In genomic region chr18:70330887-70331286, GRCh38 we compare ENCODE assay signal across 23 cellular contexts. TPM values are rescaled to one million over a fixed set of nuclear protein-coding genes. Genes with fewer than 3 reads are reported as not detected.
DNase-seq lines count a peak whose midpoint lies in the region; ATAC-seq, FAIRE-seq and TF ChIP-seq lines count a peak whose summit lies in the region.
"Had no signal": no experiment of that assay in that cellular context is flagged by ENCODE, and none has a peak within 500 bp of the region (broad histone marks: within the 10 kb centered on the region; RNA-seq: fewer than 3 reads in every experiment).

No MANE protein-coding gene starts in this region.

- H3K4me3 ChIP-seq in HepG2 (replicated peaks in 1 of 3; ENCODE audit: insufficient read depth in 1 of 3, low read depth in 2 of 3, low read length in 3 of 3) (no peak overlapping the region), right lobe of liver (no peak overlapping the region)
- H3K4me3 ChIP-seq: HAP-1 had no signal

- no TSS peak for BruUV-seq in HepG2 (replicated peaks; lab: Mats Ljungman, UMichigan)

- H3K9ac ChIP-seq in HepG2 (ENCODE audit: insufficient read depth, low read depth, low read length): peak overlapping the region; percentile 64; the same call in 1 of the 2 replicates

- CTCF ChIA-PET in HepG2 (lab: Yijun Ruan, JAX; ENCODE audit: low intra/inter-chr PET ratio, low total read pairs): no interaction called here
- CTCF ChIA-PET in WTC11 (lab: Charles Lee): interaction anchor here (0.7 to 2.2 kb wide), 2 partner anchors 85 to 103 kb away, joined by 4 to 5 read pairs; no protein-coding TSS in a partner anchor

- TF ChIP-seq POLR2A in HepG2 (IDR thresholded peaks at IDR 0.05; ENCODE audit: insufficient read depth in 1 of 2, low read depth in 2 of 2, low read length in 2 of 2): no peak
- TF ChIP-seq POLR2A in right lobe of liver (IDR thresholded peaks at IDR 0.05): no peak

- TF ChIP-seq RAD21 in HepG2 (CRISPR knock-in tag; IDR thresholded peaks at IDR 0.05): no peak

- intact Hi-C loops in HepG2 (cut with micrococcal nuclease; ENCODE audit: unreplicated experiment) (loop anchor here (1.0 to 5.0 kb wide), 2 partner anchors 39 to 100 kb away; no protein-coding TSS in a partner anchor), right lobe of liver (cut with DNase I) (no loop called here)

- peaks cover 26% of the 10 kb centered on the region for H3K4me1 Mint-ChIP-seq in WTC11
- H3K4me1 Mint-ChIP-seq in mesothelial cell of epicardium: no peaks in the 10 kb centered on the region

- H3K9me3 Mint-ChIP-seq in WTC11 (peaks cover 19% of the 10 kb centered on the region), mesothelial cell of epicardium (peaks cover 11% of the 10 kb centered on the region)

- no peaks in the 10 kb centered on the region for H3K9me3 ChIP-seq in HepG2 (ENCODE audit: low read length)
- no peaks in the 10 kb centered on the region for H3K9me3 ChIP-seq in right lobe of liver
- H3K9me3 ChIP-seq: HAP-1 had no signal

- no peaks in the 10 kb centered on the region for H4K20me1 ChIP-seq in HepG2 (ENCODE audit: insufficient read depth, low read length)

- TF ChIP-seq EP300 in HepG2 (IDR thresholded peaks at IDR 0.05; ENCODE audit: low read depth in 2 of 2, low read length in 2 of 2) (no peak), HepG2 (CRISPR knock-in tag; IDR thresholded peaks at IDR 0.05; ENCODE audit: borderline replicate concordance) (no peak)

- H3K27me3 ChIP-seq in HepG2 (ENCODE audit: control insufficient read depth in 1 of 2, insufficient read depth in 2 of 2, low read length in 2 of 2): no peaks in the 10 kb centered on the region
- no peaks in the 10 kb centered on the region for H3K27me3 ChIP-seq in right lobe of liver

- H3K36me3 ChIP-seq in HepG2 (replicated peaks in 1 of 2; ENCODE audit: control insufficient read depth in 1 of 2, insufficient read depth in 2 of 2, low read length in 2 of 2) (peaks cover 2 to 5% of the 10 kb centered on the region in 2 experiments; a peak in 4 of 5 replicates), right lobe of liver (no peaks in the 10 kb centered on the region)
- H3K36me3 ChIP-seq: HAP-1 had no signal

- H3K27ac ChIP-seq in HepG2 (ENCODE audit: extremely low read length, insufficient read depth, low read length): peak overlapping the region; percentile 97
- no peak overlapping the region for H3K27ac ChIP-seq in right lobe of liver
- H3K27ac ChIP-seq: 22Rv1 had no signal

- peaks cover 20% of the 10 kb centered on the region for H3K36me3 Mint-ChIP-seq in WTC11
- peaks cover 19% of the 10 kb centered on the region for H3K36me3 Mint-ChIP-seq in mesothelial cell of epicardium
- H3K36me3 Mint-ChIP-seq: CD8-positive, alpha-beta T cell; IgD-negative memory B cell had no signal

- FAIRE-seq in HepG2 (lab: Jason Lieb, UNC): no peak
- FAIRE-seq: HTR-8/SVneo had no signal

- in situ Hi-C loops in HepG2 (cut with HindIII; ENCODE audit: extremely low pct_ligation_motif_present, low pct_unique_long_range_greater_than_20kb): loop anchor here (10.0 kb wide), 1 partner anchor 104 kb away; no protein-coding TSS in a partner anchor

- H3K27me3 Mint-ChIP-seq in WTC11 (ENCODE audit: low read depth): no peaks in the 10 kb centered on the region
- no peaks in the 10 kb centered on the region for H3K27me3 Mint-ChIP-seq in mesothelial cell of epicardium (ENCODE audit: low read depth)
- H3K27me3 Mint-ChIP-seq: IgD-negative memory B cell had no signal

- POLR2A ChIA-PET in HepG2 (lab: Yijun Ruan, JAX): interaction anchor here (0.9 to 1.4 kb wide), 4 partner anchors 9 to 97 kb away, joined by 3 to 6 read pairs (median 3); partner anchors contain the start of gene SOCS6
- POLR2A ChIA-PET in WTC11 (lab: Charles Lee): interaction anchor here (0.6 to 0.7 kb wide), 2 partner anchors 25 to 1778 kb away, joined by 4 read pairs; no protein-coding TSS in a partner anchor

- H3K4me1 ChIP-seq in HepG2 (ENCODE audit: insufficient read depth, low read length) (peaks cover 69% of the 10 kb centered on the region), right lobe of liver (peaks cover 0 to 42% (median 16%) of the 10 kb centered on the region in 4 donors)

- DNase-seq in HepG2 (ENCODE audit: low spot score) (no peak), right lobe of liver (no peak), WTC11 (ENCODE audit: low spot score) (no peak), mesothelial cell of epicardium (ENCODE audit: low spot score in 2 of 2, unreplicated experiment in 2 of 2) (no peak), activated gamma-delta T cell (lab: John Stamatoyannopoulos, UW) (no peak), OCI-M1 (lab: John Stamatoyannopoulos, UW) (no peak), KG1 (lab: John Stamatoyannopoulos, UW) (no peak)
- DNase-seq: CD8-positive, alpha-beta T cell; GDM1; Karpas-422; MV-4-11; NCI-H1694 treated with DMSO at 0.1 percent for 48 hours; NCI-H2081 treated with DMSO at 0.1 percent for 48 hours; NCI-H2171 treated with DMSO at 0.1 percent for 48 hours; NCI-H524 treated with DMSO at 0.1 percent for 48 hours; NCI-H82; Right ventricle myocardium superior had no signal

- TF ChIP-seq CTCF in HepG2 (CRISPR knock-in tag; IDR thresholded peaks at IDR 0.05): no peak
- no peak for TF ChIP-seq CTCF in right lobe of liver (IDR thresholded peaks at IDR 0.05)
- TF ChIP-seq CTCF in WTC11 (IDR thresholded peaks at IDR 0.05): no peak
- TF ChIP-seq CTCF in mesothelial cell of epicardium (IDR thresholded peaks at IDR 0.05; ENCODE audit: unreplicated experiment): no peak

- 56% methylated on average over 6 of the region's 6 CpGs for WGBS in HepG2 (ENCODE audit: low lambda C conversion rate)
- WGBS in right lobe of liver (ENCODE audit: insufficient coverage, low coverage, low lambda C conversion rate, missing lambda C conversion rate): 45% methylated on average over 6 of the region's 6 CpGs

- peaks cover 26% of the 10 kb centered on the region for H3K79me2 ChIP-seq in HepG2 (ENCODE audit: insufficient read depth, low read length)

- H3K27ac Mint-ChIP-seq in WTC11: peak overlapping the region; percentile 82
- peak overlapping the region; percentile 13 for H3K27ac Mint-ChIP-seq in mesothelial cell of epicardium
- H3K27ac Mint-ChIP-seq: CD8-positive, alpha-beta T cell had no signal

- no peak overlapping the region for H2AFZ ChIP-seq in HepG2 (ENCODE audit: low read length)

- no peak overlapping the region for H3K4me3 Mint-ChIP-seq in WTC11
- H3K4me3 Mint-ChIP-seq in mesothelial cell of epicardium: no peak overlapping the region
- H3K4me3 Mint-ChIP-seq: CD8-positive, alpha-beta T cell; IgD-negative memory B cell had no signal

- no peak for ATAC-seq in HepG2
- ATAC-seq in right lobe of liver: no peak
- peak; percentile 81 for ATAC-seq in WTC11
- ATAC-seq in GM21526 (IDR thresholded peaks at IDR 0.05; ENCODE audit: low FRiP score, unreplicated experiment): no peak
- ATAC-seq: CD8-positive, alpha-beta T cell had no signal

- H3K4me2 ChIP-seq in HepG2 (ENCODE audit: low read depth, low read length): peak overlapping the region; percentile 81; the same call in 1 of the 2 replicates

TF ChIP-seq in HepG2, 621 proteins besides CTCF, POLR2A, EP300 and RAD21 (continues in another document):
- TF ChIP-seq ZNF598 (CRISPR knock-in tag; IDR thresholded peaks at IDR 0.05; ENCODE audit: borderline replicate concordance): no peak
- TF ChIP-seq RBM22 (optimal IDR thresholded peaks at IDR 0.05; ENCODE audit: low read length): peak; percentile 65
- peak; percentile 27; the same call in 1 of the 2 replicates for TF ChIP-seq ELF4 (CRISPR knock-in tag; IDR thresholded peaks at IDR 0.05; ENCODE audit: borderline replicate concordance)
- 0 out of 2 replicates have a peak, but pooled peaks have one; percentile 15 for TF ChIP-seq SAP130 (CRISPR knock-in tag; IDR thresholded peaks at IDR 0.05; ENCODE audit: low read depth)
- no peak for TF ChIP-seq MTA3 (CRISPR knock-in tag; IDR thresholded peaks at IDR 0.05)

TF ChIP-seq in WTC11, 78 proteins besides CTCF, POLR2A, EP300 and RAD21 (continues in another document):
- no peak for TF ChIP-seq ZSCAN18 (CRISPR knock-in tag; IDR thresholded peaks at IDR 0.05)

RNA-seq across cellular contexts. Expression of gene SOCS6, which starts 42.0 kb away (rescaled TPM):
- total RNA-seq in HepG2 (2016; rRNA removed; fragmentation: Illumina TruSeq; extraction: Trizol) (38.3 and 49.0 TPM in 2 replicates), right lobe of liver (10 to 100 TPM; 11.7 to 18.0 (median 14.0) TPM), WTC11 (2021) (12.2 to 16.5 TPM (median 14.5 TPM) in 3 replicates), mesothelial cell of epicardium (26.8 to 29.3 TPM (median 27.0 TPM) in 3 replicates)
- 5.6 and 6.6 TPM in 2 replicates for total RNA-seq in HepG2 (2016; cell fraction: cytosol; rRNA removed; fragmentation: Illumina TruSeq; extraction: Trizol; ENCODE audit: low read depth)
- total RNA-seq in HepG2 (2016; cell fraction: insoluble cytoplasmic fraction; rRNA removed; fragmentation: Illumina TruSeq; extraction: Trizol): 37.6 and 47.6 TPM in 2 replicates
- 27.3 and 28.4 TPM in 2 replicates for total RNA-seq in HepG2 (2016; cell fraction: membrane; rRNA removed; fragmentation: Illumina TruSeq; extraction: Trizol)
- total RNA-seq in HepG2 (2016; cell fraction: nucleus; rRNA removed; fragmentation: Illumina TruSeq; extraction: Trizol): 30.4 and 31.8 TPM in 2 replicates
- polyA plus RNA-seq in HepG2 (2011; rRNA removed): 16.4 and 18.6 TPM in 2 replicates
- polyA plus RNA-seq in HepG2 (2011; cell fraction: cytosol; rRNA removed): 12.9 and 16.3 TPM in 2 replicates
- 11.7 and 13.4 TPM in 2 replicates for polyA plus RNA-seq in HepG2 (2011; cell fraction: nucleus; rRNA removed)
- 16.0 and 19.4 TPM in 2 replicates for polyA plus RNA-seq in HepG2 (2012)
- 3.9 and 4.2 TPM in 2 replicates for polyA plus RNA-seq in HepG2 (2016; cell fraction: cytosol; fragmentation: Illumina TruSeq; extraction: Trizol; ENCODE audit: low read depth)
- 29.0 and 32.7 TPM in 2 replicates for polyA plus RNA-seq in HepG2 (2016; cell fraction: insoluble cytoplasmic fraction; fragmentation: Illumina TruSeq; extraction: Trizol; ENCODE audit: low read depth)
- 13.0 and 13.4 TPM in 2 replicates for polyA plus RNA-seq in HepG2 (2016; cell fraction: membrane; fragmentation: Illumina TruSeq; extraction: Trizol; ENCODE audit: low read depth)
- 29.4 and 30.4 TPM in 2 replicates for polyA plus RNA-seq in HepG2 (2016; cell fraction: nucleus; fragmentation: Illumina TruSeq; extraction: Trizol; ENCODE audit: insufficient read depth, low read depth)
- polyA minus RNA-seq in HepG2 (2011; rRNA and poly(A)+ RNA removed; ENCODE audit: low replicate concordance): 25.5 and 66.8 TPM in 2 replicates
- 23.0 and 28.6 TPM in 2 replicates for polyA minus RNA-seq in HepG2 (2011; cell fraction: cytosol; rRNA and poly(A)+ RNA removed)
- polyA minus RNA-seq in HepG2 (2011; cell fraction: nucleus; rRNA and poly(A)+ RNA removed): 53.8 and 56.2 TPM in 2 replicates
- total RNA-seq: OCI-LY7 had no signal

Comparison
In these comparisons a context has a peak if more than half of its experiments do, and no peak if none do; other contexts are left out.
1. Of the 50 proteins assayed by ChIP-seq in both HepG2 and WTC11: peak only in HepG2: ELF4 and STAT6; only in WTC11: none; in both: none; in neither: 48.